In the genomic region with DNA sequence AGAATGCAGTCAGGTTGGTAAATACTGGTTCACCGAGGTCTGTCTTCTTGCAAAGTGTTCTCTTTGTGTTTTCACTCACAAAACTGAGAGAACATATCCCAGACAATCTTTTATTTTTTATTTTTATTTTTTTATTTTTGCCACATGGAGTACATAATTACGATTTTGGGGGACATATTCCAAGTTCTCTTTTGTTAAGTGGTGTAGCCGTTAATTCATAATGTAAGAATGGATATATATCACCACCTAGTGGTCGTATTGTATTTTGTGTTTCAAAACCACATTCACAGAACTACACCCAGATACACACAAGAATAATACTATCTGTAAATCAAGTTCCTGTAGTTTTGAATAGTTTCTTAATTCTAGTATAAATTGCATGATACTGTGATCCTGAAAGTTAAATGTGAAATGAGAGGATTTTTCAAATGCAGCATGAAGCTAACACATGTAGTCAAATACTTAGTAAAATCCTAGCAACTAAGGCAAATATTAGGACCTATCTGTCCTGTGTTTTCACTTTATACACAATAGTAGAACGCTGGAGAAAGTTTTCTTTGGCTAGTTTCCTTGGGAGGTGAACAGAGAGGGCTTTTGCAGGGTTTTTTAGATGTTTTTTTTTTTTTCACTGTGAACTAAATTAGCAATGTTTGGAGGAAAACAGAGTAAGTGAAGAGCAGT, we compare ENCODE assay signal across 8 cellular contexts.
DNase-seq lines count a peak whose midpoint lies in the region; ATAC-seq and TF ChIP-seq lines count a peak whose summit lies in the region.

No MANE protein-coding gene starts in this region.

- H3K36me3 ChIP-seq in BE2C: no peaks in the 10 kb centered on the region

- ATAC-seq in GM18907 (IDR thresholded peaks at IDR 0.05; ENCODE audit: unreplicated experiment): peak; percentile 57
- peak; percentile 63 for ATAC-seq in foreskin keratinocyte
- ATAC-seq in sciatic nerve: peak; percentile 61
- no peak for ATAC-seq in GM21447 (IDR thresholded peaks at IDR 0.05; ENCODE audit: unreplicated experiment)

- no peaks in the 10 kb centered on the region for H3K9me3 ChIP-seq in BE2C

- DNase-seq in BE2C: no peak
- DNase-seq in Kasumi-1 (lab: John Stamatoyannopoulos, UW): peak; percentile 20 to 71
- DNase-seq in SKM-1 (lab: John Stamatoyannopoulos, UW; ENCODE audit: unreplicated experiment): peak; percentile 19
- DNase-seq in foreskin keratinocyte: no peak
- no peak for DNase-seq in sciatic nerve (ENCODE audit: low spot score)
- no peak for DNase-seq in GM19240 (ENCODE audit: insufficient read length, low spot score)

- no peaks in the 10 kb centered on the region for H3K4me1 ChIP-seq in BE2C
- peaks cover 3% of the 10 kb centered on the region for H3K4me1 ChIP-seq in foreskin keratinocyte

- no peaks in the 10 kb centered on the region for H3K27me3 ChIP-seq in BE2C
- H3K27me3 ChIP-seq in foreskin keratinocyte: peaks cover 15% of the 10 kb centered on the region

- intact Hi-C loops in sciatic nerve (cut with DNase I): loop anchor here (10.0 kb wide), 1 partner anchor 1219 kb away; no protein-coding TSS in a partner anchor

- H3K27ac ChIP-seq in foreskin keratinocyte: no peak overlapping the region

- no peak overlapping the region for H3K4me3 ChIP-seq in BE2C (ENCODE audit: low read depth, low read length)

- TF ChIP-seq CTCF in BE2C (IDR thresholded peaks at IDR 0.05; ENCODE audit: low read depth, low read length) (peak; percentile 55), foreskin keratinocyte (conservative IDR thresholded peaks at IDR 0.05) (peak; percentile 74)

Comparison
In these comparisons a context has a peak if more than half of its experiments do, and no peak if none do; other contexts are left out.
1. DNase-seq: peak in Kasumi-1 (2 of 2) and SKM-1 (single experiment); none in BE2C (single experiment), foreskin keratinocyte (0 of 2), sciatic nerve (single experiment) and GM19240 (single experiment).